Comparison of ENCODE assay signal across 28 cellular contexts in genomic region chr5:55030676-55031445, GRCh38. TPM values are rescaled to one million over a fixed set of nuclear protein-coding genes. Genes with fewer than 3 reads are reported as not detected.
A peak's percentile ranks its signal among the peaks of the same experiment; 100 is the strongest.
DNase-seq lines count a peak whose midpoint lies in the region; ATAC-seq, FAIRE-seq and TF ChIP-seq lines count a peak whose summit lies in the region.
"Had no signal": no experiment of that assay in that cellular context is flagged by ENCODE, and none has a peak within 500 bp of the region (broad histone marks: within the 10 kb centered on the region; RNA-seq: fewer than 3 reads in every experiment).

No MANE protein-coding gene starts in this region.

- no peak for TF ChIP-seq RAD21 in A549 (conservative IDR thresholded peaks at IDR 0.05 in 1 of 2, IDR thresholded peaks at IDR 0.05 in 1 of 2)

- no peak overlapping the region for H2AFZ ChIP-seq in astrocyte (ENCODE audit: low read depth, low read length)
- H2AFZ ChIP-seq: parathyroid adenoma had no signal

- CTCF ChIA-PET in A549 (lab: Yijun Ruan, JAX): no interaction called here
- CTCF ChIA-PET in CD8-positive, alpha-beta T cell (lab: Charles Lee): no interaction called here

- no peaks in the 10 kb centered on the region for H4K20me1 ChIP-seq in astrocyte (ENCODE audit: insufficient read depth, low read length)

- no peaks in the 10 kb centered on the region for H3K9me3 Mint-ChIP-seq in CD8-positive, alpha-beta T cell
- H3K9me3 Mint-ChIP-seq in astrocyte (ENCODE audit: unreplicated experiment): no peaks in the 10 kb centered on the region

- 32% methylated on average over 11 of the region's 11 CpGs for WGBS in A549 (ENCODE audit: missing lambda C conversion rate)
- 68% methylated on average over 11 of the region's 11 CpGs for WGBS in lower leg skin, 2 donors

- FAIRE-seq in A549 (lab: Jason Lieb, UNC): no peak
- no peak for FAIRE-seq in astrocyte (lab: Jason Lieb, UNC)
- FAIRE-seq: D721Med, GM12878, islet of Langerhans had no signal

- H3K4me1 Mint-ChIP-seq in CD8-positive, alpha-beta T cell (ENCODE audit: low read depth): peaks cover 56% of the 10 kb centered on the region
- H3K4me1 Mint-ChIP-seq in astrocyte (ENCODE audit: low read depth, unreplicated experiment): peaks cover 28% of the 10 kb centered on the region

- no peaks in the 10 kb centered on the region for H3K79me2 ChIP-seq in astrocyte (ENCODE audit: insufficient read depth, low read length)
- H3K79me2 ChIP-seq: parathyroid adenoma had no signal

- H3K36me3 ChIP-seq in CD8-positive, alpha-beta T cell (ENCODE audit: insufficient read depth, low read length): no peaks in the 10 kb centered on the region
- H3K36me3 ChIP-seq in astrocyte (ENCODE audit: insufficient read depth, low read length): no peaks in the 10 kb centered on the region
- H3K36me3 ChIP-seq: ascending aorta, right atrium auricular region had no signal

- no peak overlapping the region for H3K9ac ChIP-seq in astrocyte (ENCODE audit: low read length)
- H3K9ac ChIP-seq: parathyroid adenoma had no signal

- POLR2A ChIA-PET in A549 (lab: Yijun Ruan, JAX): no interaction called here
- POLR2A ChIA-PET in CD8-positive, alpha-beta T cell (lab: Charles Lee): no interaction called here

- no peaks in the 10 kb centered on the region for H3K27me3 Mint-ChIP-seq in CD8-positive, alpha-beta T cell (ENCODE audit: low read depth)
- no peaks in the 10 kb centered on the region for H3K27me3 Mint-ChIP-seq in astrocyte (ENCODE audit: low read depth, unreplicated experiment)
- H3K27me3 Mint-ChIP-seq: activated naive CD8-positive, alpha-beta T cell; naive thymus-derived CD8-positive, alpha-beta T cell had no signal

- H3K27ac Mint-ChIP-seq in CD8-positive, alpha-beta T cell: peak overlapping the region; percentile 24
- H3K27ac Mint-ChIP-seq in astrocyte (ENCODE audit: unreplicated experiment): peak overlapping the region; percentile 19
- H3K27ac Mint-ChIP-seq: activated naive CD8-positive, alpha-beta T cell had no signal

- H3K27me3 ChIP-seq in CD8-positive, alpha-beta T cell (ENCODE audit: insufficient read depth, low read length): no peaks in the 10 kb centered on the region
- no peaks in the 10 kb centered on the region for H3K27me3 ChIP-seq in astrocyte (ENCODE audit: insufficient read depth, low read length)
- H3K27me3 ChIP-seq: ascending aorta, right atrium auricular region, testis had no signal

- H3K4me3 Mint-ChIP-seq in CD8-positive, alpha-beta T cell: no peak overlapping the region
- H3K4me3 Mint-ChIP-seq in astrocyte (ENCODE audit: unreplicated experiment): no peak overlapping the region
- H3K4me3 Mint-ChIP-seq: activated naive CD8-positive, alpha-beta T cell; naive thymus-derived CD8-positive, alpha-beta T cell had no signal

- H3K27ac ChIP-seq in A549: no peak overlapping the region
- H3K27ac ChIP-seq in CD8-positive, alpha-beta T cell (ENCODE audit: low read depth, low read length): no peak overlapping the region
- no peak overlapping the region for H3K27ac ChIP-seq in astrocyte (ENCODE audit: low read depth, low read length)
- H3K27ac ChIP-seq: ascending aorta, parathyroid adenoma, right atrium auricular region, testis had no signal

- H3K4me2 ChIP-seq in A549 (no peak overlapping the region), astrocyte (ENCODE audit: low read length) (no peak overlapping the region)

- H3K36me3 Mint-ChIP-seq in CD8-positive, alpha-beta T cell: peaks cover 36% of the 10 kb centered on the region
- H3K36me3 Mint-ChIP-seq in astrocyte (ENCODE audit: low read depth, unreplicated experiment): no peaks in the 10 kb centered on the region
- H3K36me3 Mint-ChIP-seq: naive thymus-derived CD8-positive, alpha-beta T cell had no signal

- no peak for TF ChIP-seq CTCF in A549 (IDR thresholded peaks at IDR 0.05)
- no peak for TF ChIP-seq CTCF in CD8-positive, alpha-beta T cell (IDR thresholded peaks at IDR 0.05)
- no peak for TF ChIP-seq CTCF in astrocyte (IDR thresholded peaks at IDR 0.05; ENCODE audit: insufficient read depth, low read depth, low read length)
- no peak for TF ChIP-seq CTCF in lower leg skin (IDR thresholded peaks at IDR 0.05)

- H3K4me3 ChIP-seq in A549: no peak overlapping the region
- H3K4me3 ChIP-seq in CD8-positive, alpha-beta T cell (ENCODE audit: low read depth, low read length): no peak overlapping the region
- no peak overlapping the region for H3K4me3 ChIP-seq in astrocyte (ENCODE audit: insufficient read depth, low read depth, low read length)
- no peak overlapping the region for H3K4me3 ChIP-seq in lower leg skin (ENCODE audit: low read depth, poor library complexity, severe bottlenecking)
- H3K4me3 ChIP-seq: ascending aorta, GM12878, right atrium auricular region, testis had no signal

- ATAC-seq in A549 (no peak), GM18870 (IDR thresholded peaks at IDR 0.05; ENCODE audit: unreplicated experiment) (no peak), HG02678 (IDR thresholded peaks at IDR 0.05; ENCODE audit: unreplicated experiment) (no peak)
- ATAC-seq in CD8-positive, alpha-beta T cell: no peak
- ATAC-seq: GM12878; naive thymus-derived CD8-positive, alpha-beta T cell; stimulated activated naive CD8-positive, alpha-beta T cell treated with anti-CD3 and anti-CD28 coated beads, Interleukin-15, Interleukin-2, amounts not matched to agents 100 U/mL and 50 U/mL, for 24 hours had no signal

- no peaks in the 10 kb centered on the region for H3K9me3 ChIP-seq in A549
- no peaks in the 10 kb centered on the region for H3K9me3 ChIP-seq in CD8-positive, alpha-beta T cell (ENCODE audit: low read length)
- H3K9me3 ChIP-seq in astrocyte (ENCODE audit: insufficient read depth, low read depth, low read length): no peaks in the 10 kb centered on the region
- H3K9me3 ChIP-seq: ascending aorta, right atrium auricular region, testis had no signal

- no peak for DNase-seq in A549 (ENCODE audit: low read depth in 1 of 2, low spot score in 1 of 2)
- DNase-seq in CD8-positive, alpha-beta T cell: no peak
- no peak for DNase-seq in astrocyte (ENCODE audit: low read depth)
- DNase-seq in hepatic stellate cell (ENCODE audit: low spot score): peak; percentile 28
- no peak for DNase-seq in lower leg skin (ENCODE audit: low spot score in 2 of 2)
- DNase-seq in kidney tubule cell (ENCODE audit: low spot score): no peak
- DNase-seq: activated CD4-positive, alpha-beta T cell treated with anti-CD3 and anti-CD28 coated beads, Interleukin-2, amount 50 U/mL, for 4 hours; C1 segment of cervical spinal cord; Karpas-422; midbrain; naive thymus-derived CD8-positive, alpha-beta T cell; NCI-H1436; stimulated activated CD4-positive, alpha-beta T cell treated with anti-CD3 and anti-CD28 coated beads, Interleukin-4, amount 100 ng/mL, for 24 hours; stimulated activated naive CD8-positive, alpha-beta T cell treated with anti-CD3 and anti-CD28 coated beads, Interleukin-15, Interleukin-2, amounts not matched to agents 100 U/mL and 50 U/mL, for 24 hours; testis had no signal

- TF ChIP-seq EP300 in A549 (IDR thresholded peaks at IDR 0.05): no peak

- intact Hi-C loops in CD8-positive, alpha-beta T cell (cut with DNase I, micrococcal nuclease): no loop called here
- intact Hi-C loops in lower leg skin (cut with DNase I; ENCODE audit: low total_unique reads): no loop called here

- H3K4me1 ChIP-seq in A549: no peaks in the 10 kb centered on the region
- H3K4me1 ChIP-seq in CD8-positive, alpha-beta T cell (ENCODE audit: insufficient read depth, low read length): peaks cover 21% of the 10 kb centered on the region
- H3K4me1 ChIP-seq in astrocyte (ENCODE audit: insufficient read depth, low read length): peaks cover 3% of the 10 kb centered on the region
- H3K4me1 ChIP-seq: ascending aorta, parathyroid adenoma, right atrium auricular region, testis had no signal

- TF ChIP-seq POLR2A in A549 (IDR thresholded peaks at IDR 0.05; ENCODE audit: low read length) (no peak), lower leg skin (IDR thresholded peaks at IDR 0.05) (no peak)

TF ChIP-seq in A549, 52 proteins besides CTCF, POLR2A, EP300 and RAD21:
- no peak for TF ChIP-seq JUN (IDR thresholded peaks at IDR 0.05)
- no peak for TF ChIP-seq NFE2L2 (conservative IDR thresholded peaks at IDR 0.05; ENCODE audit: low read length)
- no peak for TF ChIP-seq BHLHE40 (IDR thresholded peaks at IDR 0.05; ENCODE audit: low read depth, low read length)
- peak; percentile 12; the same call in 1 of the 2 replicates for TF ChIP-seq PHF8 (IDR thresholded peaks at IDR 0.05; ENCODE audit: borderline replicate concordance, low read depth)
TF ChIP-seq in A549: peak in this region for 1.

RNA-seq across cellular contexts. Expression of gene GZMK, which starts 6.8 kb away (rescaled TPM):
- polyA plus RNA-seq in A549 (2011; rRNA removed) (not detected in 2 replicates), A549 (2017; fragmentation: RNase III; extraction: RNeasy Plus Mini Kit Qiagen cat#74134 plus additional on column Dnase treatment) (not detected in 3 replicates)
- not detected in 2 replicates for polyA plus RNA-seq in A549 (2012; cell fraction: cytosol; rRNA removed)
- not detected in 2 replicates for polyA plus RNA-seq in A549 (2012; cell fraction: nucleus; rRNA removed)
- polyA minus RNA-seq in A549 (2011; rRNA and poly(A)+ RNA removed): not detected in 2 replicates
- total RNA-seq in CD8-positive, alpha-beta T cell: 10 to 100 TPM; 38.8 to 42.2 TPM
- total RNA-seq in astrocyte (not detected in 2 replicates), lower leg skin (under 1 TPM in 2 of 4 donors, not detected in 2; 0.93 to 0.97 TPM)
- total RNA-seq: ascending aorta, Daoy, dermis microvascular lymphatic vessel endothelial cell, GM12878, NCI-H460 had no signal
- polyA plus RNA-seq: AG04450 had no signal

RNA-seq across cellular contexts. Expression of gene ESM1, which starts 45.5 kb away (rescaled TPM):
- polyA plus RNA-seq in A549 (2011; rRNA removed) (not detected in 2 replicates), A549 (2017; fragmentation: RNase III; extraction: RNeasy Plus Mini Kit Qiagen cat#74134 plus additional on column Dnase treatment) (not detected in 3 replicates)
- not detected in 2 replicates for polyA plus RNA-seq in A549 (2012; cell fraction: cytosol; rRNA removed)
- not detected in 2 replicates for polyA plus RNA-seq in A549 (2012; cell fraction: nucleus; rRNA removed)
- not detected in 2 replicates for polyA minus RNA-seq in A549 (2011; rRNA and poly(A)+ RNA removed)
- total RNA-seq in CD8-positive, alpha-beta T cell: not detected
- total RNA-seq in astrocyte (0.54 TPM in 1 of 2 replicates, not detected in the other), lower leg skin (not detected)
- total RNA-seq: ascending aorta; GM12878; naive thymus-derived CD8-positive, alpha-beta T cell; right atrium auricular region had no signal
- polyA plus RNA-seq: GM12878 had no signal

Comparison
In these comparisons a context has a peak if more than half of its experiments do, and no peak if none do; other contexts are left out.
1. RNA of gene GZMK, which starts 6.8 kb away (total RNA-seq): 38.8 to 42.2 TPM in CD8-positive, alpha-beta T cell; 0.93 to 0.97 TPM in lower leg skin and not detected in astrocyte; every median in the first group is over 10 times any median in the second.